Comparison of ENCODE assay signal across 37 cellular contexts in genomic region chr11:124988063-124988462, GRCh38. TPM values are rescaled to one million over a fixed set of nuclear protein-coding genes. Genes with fewer than 3 reads are reported as not detected.
"Had no signal": no experiment of that assay in that cellular context is flagged by ENCODE, and none has a peak within 500 bp of the region (broad histone marks: within the 10 kb centered on the region; RNA-seq: fewer than 3 reads in every experiment).

No MANE protein-coding gene starts in this region.

- H3K4me1 ChIP-seq: adrenal gland, ascending aorta, body of pancreas, breast epithelium had no signal

- ATAC-seq: activated naive CD4-positive, alpha-beta T cell treated with anti-CD3 and anti-CD28 coated beads, Interleukin-2, amount 50 U/mL, for 72 hours; activated naive CD8-positive, alpha-beta T cell treated with anti-CD3 and anti-CD28 coated beads, Interleukin-2, amount 50 U/mL, for 24 hours; activated T-cell treated with anti-CD3 and anti-CD28 coated beads, Interleukin-2, amount 50 U/mL, for 4 hours; activated T-cell treated with anti-CD3 and anti-CD28 coated beads, Interleukin-2, amount 50 U/mL, for 72 hours; activated T-helper 17 cell treated with anti-CD3 and anti-CD28 coated beads, Interleukin-2, amount 50 U/mL, for 72 hours; body of pancreas had no signal

- H3K27ac ChIP-seq: adrenal gland, ascending aorta, body of pancreas, brain microvascular endothelial cell, breast epithelium, cardiac muscle cell had no signal

- DNase-seq: activated effector memory CD4-positive, alpha-beta T cell treated with anti-CD3 and anti-CD28 coated beads, Interleukin-2, amount 50 U/mL, for 16 hours; activated effector memory CD4-positive, alpha-beta T cell treated with Interleukin-2 at 50 U/mL for 16 hours; activated gamma-delta T cell; activated gamma-delta T cell treated with Interleukin-2 at 50 U/mL for 16 hours; activated naive CD4-positive, alpha-beta T cell; activated naive CD4-positive, alpha-beta T cell treated with anti-CD3 and anti-CD28 coated beads for 36 hours; activated naive CD4-positive, alpha-beta T cell treated with anti-CD3 and anti-CD28 coated beads, Interleukin-2, amount 10 ng/mL, durations not matched to agents 7 days and 5 days; activated naive CD4-positive, alpha-beta T cell treated with anti-CD3 and anti-CD28 coated beads, Interleukin-2, amount 50 U/mL, for 16 hours; activated naive CD4-positive, alpha-beta T cell treated with Interleukin-2 at 50 U/mL for 16 hours; activated naive CD8-positive, alpha-beta T cell treated with anti-CD3 and anti-CD28 coated beads for 36 hours; activated naive CD8-positive, alpha-beta T cell treated with anti-CD3 and anti-CD28 coated beads, Interleukin-2, amount 10 ng/mL, durations not matched to agents 7 days and 5 days; activated naive CD8-positive, alpha-beta T cell treated with anti-CD3 and anti-CD28 coated beads, Interleukin-2, amount 50 U/mL, for 24 hours; activated T-cell treated with anti-CD3 and anti-CD28 coated beads, Interleukin-2, amount 50 U/mL, for 24 hours; activated T-cell treated with anti-CD3 and anti-CD28 coated beads, Interleukin-2, amount 50 U/mL, for 4 hours; activated T-cell treated with anti-CD3 and anti-CD28 coated beads, Interleukin-2, amount 50 U/mL, for 48 hours; activated T-cell treated with anti-CD3 and anti-CD28 coated beads, Interleukin-2, amount 50 U/mL, for 72 hours; adrenal gland; amniotic stem cell; amygdala; anterior cingulate cortex; aorta; body of pancreas; brain microvascular endothelial cell; caudate nucleus; central memory CD4-positive, alpha-beta T cell; cerebellar nuclear complex had no signal

- H3K27me3 ChIP-seq: adrenal gland, ascending aorta, body of pancreas, brain microvascular endothelial cell, breast epithelium, cardiac muscle cell had no signal

- H3K4me3 ChIP-seq: adrenal gland, ascending aorta, body of pancreas, breast epithelium, cardiac muscle cell had no signal

- H3K36me3 ChIP-seq: adrenal gland, ascending aorta, brain microvascular endothelial cell, breast epithelium, cardiac muscle cell had no signal

- H3K9me3 ChIP-seq: adrenal gland, ascending aorta, body of pancreas, breast epithelium had no signal

- FAIRE-seq: astrocyte, colon had no signal

RNA-seq across cellular contexts. Expression of gene CCDC15, which starts 34.1 kb away (rescaled TPM):
- total RNA-seq: ascending aorta had no signal

RNA-seq across cellular contexts. Expression of gene HEPACAM, which starts 52.2 kb away (rescaled TPM):
- total RNA-seq: activated naive CD4-positive, alpha-beta T cell treated with anti-CD3 and anti-CD28 coated beads for 36 hours; activated naive CD4-positive, alpha-beta T cell treated with anti-CD3 and anti-CD28 coated beads, Interleukin-2, amount 50 U/mL, for 72 hours; activated naive CD8-positive, alpha-beta T cell treated with anti-CD3 and anti-CD28 coated beads for 36 hours; activated naive CD8-positive, alpha-beta T cell treated with anti-CD3 and anti-CD28 coated beads, Interleukin-2, amount 10 ng/mL, durations not matched to agents 7 days and 5 days; activated T-cell treated with anti-CD3 and anti-CD28 coated beads, Interleukin-2, amount 50 U/mL, for 4 hours; activated T-cell treated with anti-CD3 and anti-CD28 coated beads, Interleukin-2, amount 50 U/mL, for 72 hours; activated T-helper 1 cell treated with anti-CD3 and anti-CD28 coated beads, Interleukin-12 subunit alpha, Interleukin-12 subunit beta, Interleukin-2, Interleukin-4 antibody, amounts not matched to agents 30 ng/mL and 10 ng/mL and 1 ng/mL, durations not matched to agents 14 hours and 24 hours and 36 hours; activated T-helper 17 cell treated with anti-CD3 and anti-CD28 coated beads, Interleukin-2, amount 50 U/mL, for 72 hours; activated T-helper 2 cell treated with anti-CD3 and anti-CD28 coated beads, Interferon-gamma antibody, Interleukin-2, Interleukin-4, amounts not matched to agents 10 μg/mL and 5 μg/mL and 100 μg/mL, durations not matched to agents 14 hours and 24 hours and 36 hours; ascending aorta; astrocyte; bronchial epithelial cell; chondrocyte had no signal
